9 cellular contexts compared by ENCODE assay signal in genomic region chr15:77784361-77785292, GRCh38.
DNase-seq lines count a peak whose midpoint lies in the region; FAIRE-seq and TF ChIP-seq lines count a peak whose summit lies in the region.
"Had no signal": no experiment of that assay in that cellular context is flagged by ENCODE, and none has a peak within 500 bp of the region (broad histone marks: within the 10 kb centered on the region; RNA-seq: fewer than 3 reads in every experiment).

No MANE protein-coding gene starts in this region.

- TF ChIP-seq CTCF in prostate gland (IDR thresholded peaks at IDR 0.05), result peak in 1 of 4 experiments; percentile 14

- DNase-seq in NCI-H82 (lab: John Stamatoyannopoulos, UW) (peak; percentile 60), NCI-H82 treated with DMSO at 0.1 percent for 48 hours (lab: John Stamatoyannopoulos, UW; ENCODE audit: unreplicated experiment) (no peak), HuH-7 (ENCODE audit: low spot score) (peak; percentile 87), myocyte (ENCODE audit: low read depth) (peak; percentile 5), urothelium cell line (ENCODE audit: low spot score) (no peak), prostate gland (ENCODE audit: low spot score) (no peak), substantia nigra (lab: John Stamatoyannopoulos, UW) (no peak)
- peak; percentile 25 to 46 for DNase-seq in activated CD4-positive, alpha-beta T cell treated with anti-CD3 and anti-CD28 coated beads, Interleukin-2, amount 50 U/mL, for 48 hours

- no peaks in the 10 kb centered on the region for H3K27me3 ChIP-seq in prostate gland (replicated peaks; ENCODE audit: insufficient read depth)

- WGBS in prostate gland, result 62% methylated on average over 11 of the region's 11 CpGs

- no peaks in the 10 kb centered on the region for H3K9me3 ChIP-seq in prostate gland

- intact Hi-C loops in prostate gland (cut with DNase I), result no loop called here

- no peak for FAIRE-seq in urothelium cell line (lab: Jason Lieb, UNC)

- H3K27ac ChIP-seq in prostate gland, result no peak overlapping the region
- no peak overlapping the region for H3K27ac ChIP-seq in substantia nigra (ENCODE audit: low read depth, low read length, poor library complexity, severe bottlenecking)
- H3K27ac ChIP-seq: C4-2B had no signal

- no peaks in the 10 kb centered on the region for H3K4me1 ChIP-seq in prostate gland (replicated peaks)

- H3K4me3 ChIP-seq in prostate gland, result no peak overlapping the region

- no peak for TF ChIP-seq POLR2A in prostate gland (IDR thresholded peaks at IDR 0.05)

- no peaks in the 10 kb centered on the region for H3K36me3 ChIP-seq in prostate gland

Comparison
In these comparisons a context has a peak if more than half of its experiments do, and no peak if none do; other contexts are left out.
1. DNase-seq: peak in NCI-H82 (single experiment), HuH-7 (single experiment), activated CD4-positive, alpha-beta T cell treated with anti-CD3 and anti-CD28 coated beads, Interleukin-2, amount 50 U/mL, for 48 hours (2 of 2) and myocyte (single experiment); none in NCI-H82 treated with DMSO at 0.1 percent for 48 hours (single experiment), urothelium cell line (single experiment), prostate gland (single experiment) and substantia nigra (0 of 49).